ENCODE assay signal across 1 cellular context in the genomic region with DNA sequence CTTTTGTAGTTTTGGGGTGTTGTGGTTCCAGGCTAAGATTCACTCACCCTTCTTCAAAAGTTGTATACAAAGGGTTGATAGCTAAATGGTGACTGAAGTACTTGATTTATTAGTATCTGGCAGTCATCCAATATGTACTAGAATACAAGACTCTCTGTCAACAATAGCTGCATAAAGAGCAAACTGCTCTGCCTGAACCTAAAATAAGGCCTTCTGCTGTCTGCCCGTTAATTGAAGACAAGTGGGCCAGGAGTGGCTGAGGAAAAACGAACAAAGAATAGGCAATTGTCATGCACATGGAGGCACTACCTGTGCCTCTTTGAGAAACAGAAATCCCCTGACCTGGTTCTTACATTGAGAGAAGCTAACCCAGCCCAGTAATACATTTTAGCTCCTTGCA.
TF ChIP-seq lines count a peak whose summit lies in the region.

No MANE protein-coding gene starts in this region.

TF ChIP-seq in WTC11, 78 proteins besides CTCF, POLR2A, EP300 and RAD21 (continued from another document):
- TF ChIP-seq, protein P1, sequence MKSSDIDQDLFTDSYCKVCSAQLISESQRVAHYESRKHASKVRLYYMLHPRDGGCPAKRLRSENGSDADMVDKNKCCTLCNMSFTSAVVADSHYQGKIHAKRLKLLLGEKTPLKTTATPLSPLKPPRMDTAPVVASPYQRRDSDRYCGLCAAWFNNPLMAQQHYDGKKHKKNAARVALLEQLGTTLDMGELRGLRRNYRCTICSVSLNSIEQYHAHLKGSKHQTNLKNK (CRISPR knock-in tag; IDR thresholded peaks at IDR 0.05): no peak
- no peak for TF ChIP-seq ZNF423 (CRISPR knock-in tag; IDR thresholded peaks at IDR 0.05)
- TF ChIP-seq, protein P2, sequence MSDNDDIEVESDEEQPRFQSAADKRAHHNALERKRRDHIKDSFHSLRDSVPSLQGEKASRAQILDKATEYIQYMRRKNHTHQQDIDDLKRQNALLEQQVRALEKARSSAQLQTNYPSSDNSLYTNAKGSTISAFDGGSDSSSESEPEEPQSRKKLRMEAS (CRISPR knock-in tag; IDR thresholded peaks at IDR 0.05): no peak
- TF ChIP-seq TEAD4 (CRISPR knock-in tag; IDR thresholded peaks at IDR 0.05): no peak
- TF ChIP-seq, protein P3, sequence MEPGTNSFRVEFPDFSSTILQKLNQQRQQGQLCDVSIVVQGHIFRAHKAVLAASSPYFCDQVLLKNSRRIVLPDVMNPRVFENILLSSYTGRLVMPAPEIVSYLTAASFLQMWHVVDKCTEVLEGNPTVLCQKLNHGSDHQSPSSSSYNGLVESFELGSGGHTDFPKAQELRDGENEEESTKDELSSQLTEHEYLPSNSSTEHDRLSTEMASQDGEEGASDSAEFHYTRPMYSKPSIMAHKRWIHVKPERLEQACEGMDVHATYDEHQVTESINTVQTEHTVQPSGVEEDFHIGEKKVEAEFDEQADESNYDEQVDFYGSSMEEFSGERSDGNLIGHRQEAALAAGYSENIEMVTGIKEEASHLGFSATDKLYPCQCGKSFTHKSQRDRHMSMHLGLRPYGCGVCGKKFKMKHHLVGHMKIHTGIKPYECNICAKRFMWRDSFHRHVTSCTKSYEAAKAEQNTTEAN (CRISPR knock-in tag; IDR thresholded peaks at IDR 0.05): no peak
- TF ChIP-seq, protein P4, sequence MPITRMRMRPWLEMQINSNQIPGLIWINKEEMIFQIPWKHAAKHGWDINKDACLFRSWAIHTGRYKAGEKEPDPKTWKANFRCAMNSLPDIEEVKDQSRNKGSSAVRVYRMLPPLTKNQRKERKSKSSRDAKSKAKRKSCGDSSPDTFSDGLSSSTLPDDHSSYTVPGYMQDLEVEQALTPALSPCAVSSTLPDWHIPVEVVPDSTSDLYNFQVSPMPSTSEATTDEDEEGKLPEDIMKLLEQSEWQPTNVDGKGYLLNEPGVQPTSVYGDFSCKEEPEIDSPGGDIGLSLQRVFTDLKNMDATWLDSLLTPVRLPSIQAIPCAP (CRISPR knock-in tag; IDR thresholded peaks at IDR 0.05): no peak
